ENCODE assay signal across 1 cellular context in the genomic region with DNA sequence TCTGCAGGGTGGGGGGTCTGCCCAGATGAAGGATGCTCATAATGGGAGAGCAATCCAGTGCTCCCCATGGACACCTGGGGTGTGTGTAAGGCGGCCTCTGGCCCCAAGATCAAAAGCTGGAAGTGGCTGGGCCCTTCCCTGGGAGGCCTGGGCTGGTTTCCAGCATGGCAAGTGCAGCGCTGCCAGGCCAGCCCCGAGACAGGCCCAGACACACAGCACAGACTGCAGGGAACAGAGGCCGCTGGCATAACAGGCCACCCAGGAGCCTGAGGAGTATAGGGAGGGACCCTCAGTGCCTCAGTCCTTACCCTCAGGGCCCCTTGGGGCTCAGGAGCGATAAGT.
TF ChIP-seq lines count a peak whose summit lies in the region.

No MANE protein-coding gene starts in this region.

TF ChIP-seq in SK-N-SH, 30 proteins besides CTCF, POLR2A, EP300 and RAD21:
- TF ChIP-seq, protein P1, sequence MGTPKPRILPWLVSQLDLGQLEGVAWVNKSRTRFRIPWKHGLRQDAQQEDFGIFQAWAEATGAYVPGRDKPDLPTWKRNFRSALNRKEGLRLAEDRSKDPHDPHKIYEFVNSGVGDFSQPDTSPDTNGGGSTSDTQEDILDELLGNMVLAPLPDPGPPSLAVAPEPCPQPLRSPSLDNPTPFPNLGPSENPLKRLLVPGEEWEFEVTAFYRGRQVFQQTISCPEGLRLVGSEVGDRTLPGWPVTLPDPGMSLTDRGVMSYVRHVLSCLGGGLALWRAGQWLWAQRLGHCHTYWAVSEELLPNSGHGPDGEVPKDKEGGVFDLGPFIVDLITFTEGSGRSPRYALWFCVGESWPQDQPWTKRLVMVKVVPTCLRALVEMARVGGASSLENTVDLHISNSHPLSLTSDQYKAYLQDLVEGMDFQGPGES (IDR thresholded peaks at IDR 0.05; ENCODE audit: low read depth, low read length): no peak
- TF ChIP-seq RCOR1 (IDR thresholded peaks at IDR 0.05; ENCODE audit: low read length) (no peak), SIN3A (IDR thresholded peaks at IDR 0.05; ENCODE audit: borderline replicate concordance, low read depth, low read length) (no peak), RFX5 (IDR thresholded peaks at IDR 0.05; ENCODE audit: low read length) (no peak), MXI1 (IDR thresholded peaks at IDR 0.05; ENCODE audit: low read depth, low read length) (no peak)
- TF ChIP-seq, protein P2, sequence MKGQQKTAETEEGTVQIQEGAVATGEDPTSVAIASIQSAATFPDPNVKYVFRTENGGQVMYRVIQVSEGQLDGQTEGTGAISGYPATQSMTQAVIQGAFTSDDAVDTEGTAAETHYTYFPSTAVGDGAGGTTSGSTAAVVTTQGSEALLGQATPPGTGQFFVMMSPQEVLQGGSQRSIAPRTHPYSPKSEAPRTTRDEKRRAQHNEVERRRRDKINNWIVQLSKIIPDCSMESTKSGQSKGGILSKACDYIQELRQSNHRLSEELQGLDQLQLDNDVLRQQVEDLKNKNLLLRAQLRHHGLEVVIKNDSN (IDR thresholded peaks at IDR 0.05; ENCODE audit: borderline replicate concordance, low read depth): no peak
